Comparison of ENCODE assay signal across 14 cellular contexts in genomic region chr7:73703649-73703984, GRCh38. TPM values are rescaled to one million over a fixed set of nuclear protein-coding genes. Genes with fewer than 3 reads are reported as not detected.
DNase-seq lines count a peak whose midpoint lies in the region; ATAC-seq and TF ChIP-seq lines count a peak whose summit lies in the region.
"Had no signal": no experiment of that assay in that cellular context is flagged by ENCODE, and none has a peak within 500 bp of the region (broad histone marks: within the 10 kb centered on the region; RNA-seq: fewer than 3 reads in every experiment).

No MANE protein-coding gene starts in this region.

- H3K9me3 ChIP-seq in tibial artery: no peaks in the 10 kb centered on the region

- H3K36me3 Mint-ChIP-seq in activated CD8-positive, alpha-beta memory T cell treated with anti-CD3 and anti-CD28 coated beads, Interleukin-2, amount 10 ng/mL, durations not matched to agents 7 days and 5 days: peaks cover 8% of the 10 kb centered on the region
- H3K36me3 Mint-ChIP-seq in brain (peaks cover 20% of the 10 kb centered on the region), memory B cell (peaks cover 3% of the 10 kb centered on the region)

- H3K36me3 ChIP-seq in tibial artery: peaks cover 0 to 50% (median 25%) of the 10 kb centered on the region in 3 donors

- peak overlapping the region in 1 of 2 donors; percentile 19 for H3K27ac ChIP-seq in tibial artery
- H3K27ac ChIP-seq: KMS-11 had no signal

- H3K27me3 ChIP-seq in tibial artery: no peaks in the 10 kb centered on the region
- H3K27me3 ChIP-seq: brain microvascular endothelial cell had no signal

- CTCF ChIA-PET in activated CD8-positive, alpha-beta memory T cell treated with anti-CD3 and anti-CD28 coated beads, Interleukin-2, amount 10 ng/mL, durations not matched to agents 7 days and 5 days (lab: Charles Lee): interaction anchor here (1.0 kb wide), 1 partner anchor 11 kb away, joined by 3 read pairs; no protein-coding TSS in a partner anchor

- TF ChIP-seq CTCF in brain (conservative IDR thresholded peaks at IDR 0.05): no peak
- no peak for TF ChIP-seq CTCF in tibial artery (IDR thresholded peaks at IDR 0.05)

- H3K4me1 ChIP-seq in tibial artery: peaks cover 0 to 36% (median 24%) of the 10 kb centered on the region in 4 donors

- no peaks in the 10 kb centered on the region for H3K27me3 Mint-ChIP-seq in activated CD8-positive, alpha-beta memory T cell treated with anti-CD3 and anti-CD28 coated beads, Interleukin-2, amount 10 ng/mL, durations not matched to agents 7 days and 5 days
- H3K27me3 Mint-ChIP-seq in brain (no peaks in the 10 kb centered on the region), memory B cell (peaks cover 1% of the 10 kb centered on the region)

- no peak overlapping the region for H3K4me3 Mint-ChIP-seq in activated CD8-positive, alpha-beta memory T cell treated with anti-CD3 and anti-CD28 coated beads, Interleukin-2, amount 10 ng/mL, durations not matched to agents 7 days and 5 days
- H3K4me3 Mint-ChIP-seq in brain: peak overlapping the region in 3 of 5 experiments; percentile 26 to 44 (median 32)
- H3K4me3 Mint-ChIP-seq in memory B cell: peak overlapping the region; percentile 44
- H3K4me3 Mint-ChIP-seq: CD8-positive, alpha-beta memory T cell had no signal

- intact Hi-C loops in tibial artery (cut with DNase I; ENCODE audit: low total_unique reads): no loop called here

- H3K4me3 ChIP-seq in tibial artery: peak overlapping the region; percentile 15 to 24

- no peak for DNase-seq in activated CD8-positive, alpha-beta memory T cell treated with anti-CD3 and anti-CD28 coated beads, Interleukin-2, amount 10 ng/mL, durations not matched to agents 7 days and 5 days
- DNase-seq in activated CD8-positive, alpha-beta memory T cell treated with anti-CD3 and anti-CD28 coated beads, Interleukin-2, amount 50 U/mL, for 4 hours: no peak
- DNase-seq in memory B cell (ENCODE audit: low spot score in 2 of 2) (no peak), tibial artery (no peak), NCI-H187 (lab: John Stamatoyannopoulos, UW) (no peak)
- no peak for DNase-seq in activated effector memory CD4-positive, alpha-beta T cell treated with Interleukin-2 at 50 U/mL for 16 hours
- DNase-seq: 8988T, mammary epithelial cell, NCI-H1436 had no signal

- H3K27ac Mint-ChIP-seq in activated CD8-positive, alpha-beta memory T cell treated with anti-CD3 and anti-CD28 coated beads, Interleukin-2, amount 10 ng/mL, durations not matched to agents 7 days and 5 days: no peak overlapping the region
- H3K27ac Mint-ChIP-seq in brain: peak overlapping the region in 1 of 5 experiments; percentile 22
- H3K27ac Mint-ChIP-seq in memory B cell: no peak overlapping the region

- peak; percentile 8 for ATAC-seq in activated CD8-positive, alpha-beta memory T cell treated with anti-CD3 and anti-CD28 coated beads, Interleukin-2, amount 10 ng/mL, durations not matched to agents 7 days and 5 days
- ATAC-seq in memory B cell (ENCODE audit: low read depth) (no peak), GM21528 (IDR thresholded peaks at IDR 0.05; ENCODE audit: low FRiP score, unreplicated experiment) (no peak)

- peaks cover 8% of the 10 kb centered on the region for H3K4me1 Mint-ChIP-seq in activated CD8-positive, alpha-beta memory T cell treated with anti-CD3 and anti-CD28 coated beads, Interleukin-2, amount 10 ng/mL, durations not matched to agents 7 days and 5 days
- H3K4me1 Mint-ChIP-seq in brain (peaks cover 39% of the 10 kb centered on the region), memory B cell (peaks cover 17% of the 10 kb centered on the region)

- H3K9me3 Mint-ChIP-seq in activated CD8-positive, alpha-beta memory T cell treated with anti-CD3 and anti-CD28 coated beads, Interleukin-2, amount 10 ng/mL, durations not matched to agents 7 days and 5 days (ENCODE audit: low read depth): no peaks in the 10 kb centered on the region
- H3K9me3 Mint-ChIP-seq in brain (no peaks in the 10 kb centered on the region), memory B cell (no peaks in the 10 kb centered on the region)
- H3K9me3 Mint-ChIP-seq: CD8-positive, alpha-beta memory T cell had no signal

RNA-seq across cellular contexts. Expression of gene STX1A, which starts 15.9 kb away (rescaled TPM):
- total RNA-seq in activated CD8-positive, alpha-beta memory T cell treated with anti-CD3 and anti-CD28 coated beads, Interleukin-2, amount 10 ng/mL, durations not matched to agents 7 days and 5 days: 10 to 100 TPM; 13.8 to 15.8 TPM
- 68.5 TPM for polyA plus RNA-seq in brain (ENCODE audit: insufficient read depth, low read depth, low replicate concordance)

RNA-seq across cellular contexts. Expression of gene BUD23, which starts 20.2 kb away (rescaled TPM):
- 10 to 100 TPM; 60.5 to 72.7 TPM for total RNA-seq in activated CD8-positive, alpha-beta memory T cell treated with anti-CD3 and anti-CD28 coated beads, Interleukin-2, amount 10 ng/mL, durations not matched to agents 7 days and 5 days
- 72.8 TPM for polyA plus RNA-seq in brain (ENCODE audit: insufficient read depth, low read depth, low replicate concordance)

RNA-seq across cellular contexts. Expression of gene DNAJC30, which starts 20.4 kb away (rescaled TPM):
- total RNA-seq in activated CD8-positive, alpha-beta memory T cell treated with anti-CD3 and anti-CD28 coated beads, Interleukin-2, amount 10 ng/mL, durations not matched to agents 7 days and 5 days: 1 to 10 TPM; 7.0 to 9.0 TPM
- polyA plus RNA-seq in brain (ENCODE audit: insufficient read depth, low read depth, low replicate concordance): 10.5 TPM

RNA-seq across cellular contexts. Expression of gene ABHD11, which starts 35.0 kb away (rescaled TPM):
- total RNA-seq in activated CD8-positive, alpha-beta memory T cell treated with anti-CD3 and anti-CD28 coated beads, Interleukin-2, amount 10 ng/mL, durations not matched to agents 7 days and 5 days: 10 to 100 TPM; 15.9 to 19.2 TPM
- 34.4 TPM for polyA plus RNA-seq in brain (ENCODE audit: insufficient read depth, low read depth, low replicate concordance)

RNA-seq across cellular contexts. Expression of gene VPS37D, which starts 36.0 kb away (rescaled TPM):
- not detected for total RNA-seq in activated CD8-positive, alpha-beta memory T cell treated with anti-CD3 and anti-CD28 coated beads, Interleukin-2, amount 10 ng/mL, durations not matched to agents 7 days and 5 days
- polyA plus RNA-seq in brain (ENCODE audit: insufficient read depth, low read depth, low replicate concordance): 20.4 TPM
